In the genomic region with DNA sequence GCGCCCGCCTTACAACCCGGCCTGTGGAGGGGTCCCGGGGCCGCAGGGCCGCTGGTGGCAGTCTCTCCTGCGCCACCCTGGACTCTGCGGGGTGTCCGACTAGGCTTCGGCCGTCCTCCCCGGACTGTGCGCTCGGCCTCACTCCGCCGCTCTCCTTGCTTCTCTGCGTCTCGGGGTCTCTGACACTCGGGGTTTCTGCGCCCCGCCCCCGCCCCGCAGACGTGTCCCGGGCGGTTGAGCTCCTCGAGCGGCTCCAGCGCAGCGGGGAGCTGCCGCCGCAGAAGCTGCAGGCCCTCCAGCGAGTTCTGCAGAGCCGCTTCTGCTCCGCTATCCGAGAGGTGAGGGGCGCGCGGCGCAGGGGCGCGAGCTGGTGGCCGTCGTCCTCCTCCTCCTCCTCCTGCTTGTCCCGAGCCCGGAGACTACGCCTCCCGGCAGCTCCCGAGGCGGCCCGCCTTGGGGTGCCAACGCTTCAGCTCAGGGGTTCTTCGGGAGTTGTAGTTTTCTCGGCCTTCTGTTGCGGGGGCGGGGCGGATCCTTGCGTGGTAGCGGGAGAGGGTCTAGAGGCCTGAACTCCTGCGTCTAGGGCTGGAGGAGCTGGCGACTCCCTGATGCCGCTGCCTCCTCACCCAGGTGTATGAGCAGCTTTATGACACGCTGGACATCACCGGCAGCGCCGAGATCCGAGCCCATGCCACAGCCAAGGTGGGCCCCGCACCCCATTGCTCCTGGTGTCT, we compare ENCODE assay signal across 8 cellular contexts. TPM values are rescaled to one million over a fixed set of nuclear protein-coding genes. Genes with fewer than 3 reads are reported as not detected.
DNase-seq lines count a peak whose midpoint lies in the region; ATAC-seq and TF ChIP-seq lines count a peak whose summit lies in the region.

No MANE protein-coding gene starts in this region.

- H3K27me3 ChIP-seq in BE2C (no peaks in the 10 kb centered on the region), HUES64 (ENCODE audit: insufficient read depth, low read length) (peaks cover 13% of the 10 kb centered on the region), left lung (peaks cover 0 to 9% of the 10 kb centered on the region in 2 donors)

- ATAC-seq in left lung (peak; percentile 7), HG03521 (IDR thresholded peaks at IDR 0.05; ENCODE audit: unreplicated experiment) (no peak), GM19035 (IDR thresholded peaks at IDR 0.05; ENCODE audit: unreplicated experiment) (no peak)

- H3K4me1 ChIP-seq in BE2C (peaks cover 4% of the 10 kb centered on the region; the same call in 1 of the 2 replicates), HUES64 (ENCODE audit: insufficient read depth, low read length) (no peaks in the 10 kb centered on the region; the same call in 1 of the 2 replicates), left lung (peaks cover 14 to 55% of the 10 kb centered on the region in 2 donors)

- DNase-seq in BE2C (peak; percentile 81), choroid plexus epithelial cell (ENCODE audit: low read depth) (peak; percentile 66), left lung (peak; percentile 64 to 88)
- peak; percentile 58 to 68 for DNase-seq in stimulated activated CD4-positive, alpha-beta T cell treated with anti-CD3 and anti-CD28 coated beads, Interleukin-2, amount 100 ng/mL, for 24 hours

- H3K9ac ChIP-seq in HUES64 (ENCODE audit: low read depth, low read length): peak overlapping the region; percentile 40; the same call in 1 of the 2 replicates

- intact Hi-C loops in left lung (cut with DNase I): no loop called here

- H3K9me3 ChIP-seq in BE2C: no peaks in the 10 kb centered on the region
- no peaks in the 10 kb centered on the region for H3K9me3 ChIP-seq in HUES64 (ENCODE audit: insufficient read depth, low read depth, low read length)
- no peaks in the 10 kb centered on the region for H3K9me3 ChIP-seq in left lung

- no peak overlapping the region; the same call in 1 of the 2 replicates for H3K27ac ChIP-seq in HUES64 (ENCODE audit: low read depth, low read length)
- peak overlapping the region; percentile 76 for H3K27ac ChIP-seq in VCaP
- peak overlapping the region; percentile 67 to 72 for H3K27ac ChIP-seq in left lung

- peaks cover 5% of the 10 kb centered on the region for H3K36me3 ChIP-seq in BE2C
- no peaks in the 10 kb centered on the region for H3K36me3 ChIP-seq in HUES64 (ENCODE audit: insufficient read depth, low read length)
- no peaks in the 10 kb centered on the region for H3K36me3 ChIP-seq in left lung

- H3K4me3 ChIP-seq in BE2C (ENCODE audit: low read depth, low read length) (peak overlapping the region; percentile 73), HUES64 (ENCODE audit: low read length) (peak overlapping the region; percentile 78), choroid plexus epithelial cell (ENCODE audit: low read depth, low read length) (peak overlapping the region; percentile 79), left lung (peak overlapping the region; percentile 84 to 87)

- TF ChIP-seq CTCF in BE2C (IDR thresholded peaks at IDR 0.05; ENCODE audit: low read depth, low read length) (no peak), VCaP (conservative IDR thresholded peaks at IDR 0.05) (no peak), choroid plexus epithelial cell (conservative IDR thresholded peaks at IDR 0.05; ENCODE audit: low read depth, low read length) (no peak), left lung (IDR thresholded peaks at IDR 0.05) (no peak)

- WGBS in HUES64: 6% methylated on average over 68 of the region's 68 CpGs

RNA-seq across cellular contexts. Expression of gene LIN7B, which starts 0.6 kb away (rescaled TPM):
- 22.0 TPM for polyA plus RNA-seq in BE2C (2012; ENCODE audit: insufficient read depth, insufficient read length, low read depth)
- polyA plus RNA-seq in HUES64 (2013, experiment 1 of 2): 2.2 TPM
- polyA plus RNA-seq in HUES64 (2013, experiment 2 of 2): 2.7 TPM
- total RNA-seq in left lung: 1 to 10 TPM; 6.5 to 6.9 TPM

RNA-seq across cellular contexts. Expression of gene C19orf73, which starts 4.1 kb away (rescaled TPM):
- polyA plus RNA-seq in BE2C (2012; ENCODE audit: insufficient read depth, insufficient read length, low read depth): 1.3 TPM
- polyA plus RNA-seq in HUES64 (2013, experiment 1 of 2): 0.70 TPM
- polyA plus RNA-seq in HUES64 (2013, experiment 2 of 2): 0.57 TPM
- total RNA-seq in left lung: 1 to 10 TPM; 1.7 to 2.1 TPM

RNA-seq across cellular contexts. Expression of gene PPFIA3, which starts 4.5 kb away (rescaled TPM):
- polyA plus RNA-seq in BE2C (2012; ENCODE audit: insufficient read depth, insufficient read length, low read depth): 44.4 TPM
- 12.0 TPM for polyA plus RNA-seq in HUES64 (2013, experiment 1 of 2)
- 19.0 TPM for polyA plus RNA-seq in HUES64 (2013, experiment 2 of 2)
- total RNA-seq in left lung: 1 to 10 TPM; 6.6 to 7.5 TPM

RNA-seq across cellular contexts. Expression of gene SNRNP70, which starts 29.5 kb away (rescaled TPM):
- 206 TPM for polyA plus RNA-seq in BE2C (2012; ENCODE audit: insufficient read depth, insufficient read length, low read depth)
- 204 TPM for polyA plus RNA-seq in HUES64 (2013, experiment 1 of 2)
- polyA plus RNA-seq in HUES64 (2013, experiment 2 of 2): 214 TPM
- 100 to 1,000 TPM; 161 to 173 TPM for total RNA-seq in left lung

RNA-seq across cellular contexts. Expression of gene HRC, which starts 40.4 kb away (rescaled TPM):
- 0.22 TPM for polyA plus RNA-seq in BE2C (2012; ENCODE audit: insufficient read depth, insufficient read length, low read depth)
- polyA plus RNA-seq in HUES64 (2013, experiment 1 of 2): 0.80 TPM
- 2.1 TPM for polyA plus RNA-seq in HUES64 (2013, experiment 2 of 2)
- 1 to 10 TPM in 1 of 2 donors, under 1 TPM in 1; 0.26 to 1.5 TPM for total RNA-seq in left lung
